ENCODE assay signal across 9 cellular contexts in genomic region chr5:134410822-134411221, GRCh38. TPM values are rescaled to one million over a fixed set of nuclear protein-coding genes. Genes with fewer than 3 reads are reported as not detected.
DNase-seq lines count a peak whose midpoint lies in the region; ATAC-seq and TF ChIP-seq lines count a peak whose summit lies in the region.
"Had no signal": no experiment of that assay in that cellular context is flagged by ENCODE, and none has a peak within 500 bp of the region (broad histone marks: within the 10 kb centered on the region; RNA-seq: fewer than 3 reads in every experiment).

No MANE protein-coding gene starts in this region.

- H3K27ac ChIP-seq in OCI-LY1 (ENCODE audit: low read depth, low read length, poor library complexity, severe bottlenecking), result no peak overlapping the region
- no peak overlapping the region for H3K27ac ChIP-seq in ovary

- 52 to 69% (median 61%) methylated on average over 4 of the region's 4 CpGs for WGBS in ovary, 3 donors

- TF ChIP-seq CTCF in Caco-2 (IDR thresholded peaks at IDR 0.05; ENCODE audit: insufficient read depth in 1 of 2, low read depth in 1 of 2, low read length in 1 of 2, severe bottlenecking in 1 of 2, unreplicated experiment in 1 of 2), result no peak
- TF ChIP-seq CTCF in OCI-LY1 (IDR thresholded peaks at IDR 0.05; ENCODE audit: low read length), result no peak
- TF ChIP-seq CTCF in epithelial cell of esophagus (IDR thresholded peaks at IDR 0.05; ENCODE audit: insufficient read depth, low read depth, low read length, missing control alignments), result no peak
- no peak for TF ChIP-seq CTCF in ovary (IDR thresholded peaks at IDR 0.05)

- intact Hi-C loops in Caco-2 (cut with micrococcal nuclease; ENCODE audit: unreplicated experiment) (loop anchor here (1.0 kb wide), 2 partner anchors 101 to 116 kb away; no protein-coding TSS in a partner anchor), ovary (cut with DNase I) (loop anchor here in 3 of 4 donors (2.0 to 10.0 kb wide), 4 partner anchors 114 to 166 kb away; partner anchors contain the start of gene JADE2 (in 3 of the 3))

- H3K36me3 ChIP-seq in Caco-2 (ENCODE audit: control insufficient read depth, insufficient read depth, low read length), result peaks cover 1% of the 10 kb centered on the region; the same call in 1 of the 2 replicates
- peaks cover 30% of the 10 kb centered on the region; the same call in 1 of the 2 replicates for H3K36me3 ChIP-seq in OCI-LY1 (ENCODE audit: insufficient read depth, low read length)
- H3K36me3 ChIP-seq in ovary, result no peaks in the 10 kb centered on the region

- H3K4me1 Mint-ChIP-seq in Caco-2 (ENCODE audit: low read depth, unreplicated experiment), result peaks cover 9% of the 10 kb centered on the region

- no peaks in the 10 kb centered on the region for H4K20me1 ChIP-seq in OCI-LY1 (ENCODE audit: insufficient read depth, low read length)

- no TSS peak for BruUV-seq in Caco-2 (replicated peaks; lab: Mats Ljungman, UMichigan)

- H3K27me3 ChIP-seq in Caco-2 (replicated peaks; ENCODE audit: control insufficient read depth, insufficient read depth, low read length) (no peaks in the 10 kb centered on the region), OCI-LY1 (ENCODE audit: insufficient read depth, low read length) (no peaks in the 10 kb centered on the region), ovary (no peaks in the 10 kb centered on the region)

- peak overlapping the region; percentile 74 for H3K9ac ChIP-seq in OCI-LY1 (ENCODE audit: low read length)

- DNase-seq in Caco-2, result no peak
- no peak for DNase-seq in epithelial cell of esophagus (ENCODE audit: low read depth)
- no peak for DNase-seq in ovary
- DNase-seq in H4 (ENCODE audit: low spot score), result no peak
- DNase-seq in stimulated activated naive CD4-positive, alpha-beta T cell treated with Interleukin-2 at 50 U/mL for 16 hours (lab: John Stamatoyannopoulos, UW), result no peak
- no peak for DNase-seq in midbrain (lab: John Stamatoyannopoulos, UW)
- DNase-seq: kidney glomerular epithelial cell had no signal

- H3K4me3 ChIP-seq in Caco-2 (ENCODE audit: low read depth, low read length), result peak overlapping the region; percentile 83
- peak overlapping the region; percentile 81 for H3K4me3 ChIP-seq in OCI-LY1 (ENCODE audit: low read depth, low read length, poor library complexity, severe bottlenecking)
- H3K4me3 ChIP-seq in epithelial cell of esophagus (ENCODE audit: low read length), result peak overlapping the region; percentile 95
- H3K4me3 ChIP-seq in ovary, result peak overlapping the region; percentile 93

- peak overlapping the region; percentile 35 for H3K27ac Mint-ChIP-seq in Caco-2 (ENCODE audit: unreplicated experiment)

- no peak for TF ChIP-seq EP300 in ovary (IDR thresholded peaks at IDR 0.05)

- no peak for ATAC-seq in GM21737 (IDR thresholded peaks at IDR 0.05; ENCODE audit: unreplicated experiment)

- POLR2A ChIA-PET in Caco-2 (lab: Charles Lee), result interaction anchor here (1.3 to 1.8 kb wide), 3 partner anchors 16 to 114 kb away, joined by 4 to 10 read pairs (median 4); no protein-coding TSS in a partner anchor

- no peaks in the 10 kb centered on the region for H3K9me3 Mint-ChIP-seq in Caco-2 (ENCODE audit: unreplicated experiment)

- CTCF ChIA-PET in Caco-2 (lab: Charles Lee), result interaction anchor here (0.7 to 2.5 kb wide), 11 partner anchors 26 to 395 kb away, joined by 3 to 10 read pairs (median 3); partner anchors contain the start of gene JADE2

- H3K9me3 ChIP-seq in Caco-2, result no peaks in the 10 kb centered on the region
- no peaks in the 10 kb centered on the region for H3K9me3 ChIP-seq in OCI-LY1 (ENCODE audit: low read length)
- no peaks in the 10 kb centered on the region for H3K9me3 ChIP-seq in ovary

- no peaks in the 10 kb centered on the region for H3K27me3 Mint-ChIP-seq in Caco-2 (ENCODE audit: insufficient read depth, unreplicated experiment)

- H3K4me1 ChIP-seq in Caco-2 (peaks cover 38% of the 10 kb centered on the region), OCI-LY1 (ENCODE audit: insufficient read depth, low read length, severe bottlenecking) (peaks cover 26% of the 10 kb centered on the region), ovary (ENCODE audit: insufficient read depth) (peaks cover 5% of the 10 kb centered on the region)

- H3K4me3 Mint-ChIP-seq in Caco-2 (ENCODE audit: unreplicated experiment), result peak overlapping the region; percentile 98

- H3K36me3 Mint-ChIP-seq in Caco-2 (ENCODE audit: insufficient read depth, unreplicated experiment), result peaks cover 36% of the 10 kb centered on the region

- no peak overlapping the region for H2AFZ ChIP-seq in OCI-LY1 (ENCODE audit: low read length)

- no peaks in the 10 kb centered on the region for H3K9me2 ChIP-seq in OCI-LY1 (ENCODE audit: low read depth, low read length)

- H3F3A ChIP-seq in OCI-LY1 (ENCODE audit: insufficient read depth, low read length), result no peaks in the 10 kb centered on the region

- H3K79me2 ChIP-seq in OCI-LY1 (ENCODE audit: insufficient read depth, low read length), result peaks cover 20% of the 10 kb centered on the region

- TF ChIP-seq POLR2A in ovary (IDR thresholded peaks at IDR 0.05), result no peak

- peak overlapping the region; percentile 86 for H3K4me2 ChIP-seq in OCI-LY1 (ENCODE audit: low read length)

RNA-seq across cellular contexts. Expression of gene CDKN2AIPNL, which starts 0.9 kb away (rescaled TPM):
- total RNA-seq in Caco-2 (2022) (49.8 and 53.2 TPM in 2 replicates), ovary (10 to 100 TPM; 12.2 to 18.0 (median 15.3) TPM)
- 10 to 100 TPM; 21.1 to 29.0 TPM for polyA plus RNA-seq in ovary
- total RNA-seq in H4 (2014; rRNA removed; shearing (Covaris generic)), result 83.0 and 87.8 TPM in 2 replicates

RNA-seq across cellular contexts. Expression of gene UBE2B, which starts 39.5 kb away (rescaled TPM):
- total RNA-seq in Caco-2 (2022), result 76.1 and 78.9 TPM in 2 replicates
- total RNA-seq in ovary, result 100 to 1,000 TPM in 1 of 7 donors, 10 to 100 TPM in 6; 54.1 to 101 (median 68.1) TPM
- 10 to 100 TPM; 89.0 to 92.4 TPM for polyA plus RNA-seq in ovary
- 36.0 and 43.8 TPM in 2 replicates for total RNA-seq in H4 (2014; rRNA removed; shearing (Covaris generic))

RNA-seq across cellular contexts. Expression of gene CDKL3, which starts 43.9 kb away (rescaled TPM):
- 1.8 and 2.0 TPM in 2 replicates for total RNA-seq in Caco-2 (2022)
- total RNA-seq in ovary, result 1 to 10 TPM; 1.8 to 7.1 (median 5.7) TPM
- polyA plus RNA-seq in ovary, result 1 to 10 TPM; 2.9 to 3.9 TPM
- total RNA-seq in H4 (2014; rRNA removed; shearing (Covaris generic)), result 0.64 and 1.5 TPM in 2 replicates
